Comparison of ENCODE assay signal across 8 cellular contexts in the genomic region with DNA sequence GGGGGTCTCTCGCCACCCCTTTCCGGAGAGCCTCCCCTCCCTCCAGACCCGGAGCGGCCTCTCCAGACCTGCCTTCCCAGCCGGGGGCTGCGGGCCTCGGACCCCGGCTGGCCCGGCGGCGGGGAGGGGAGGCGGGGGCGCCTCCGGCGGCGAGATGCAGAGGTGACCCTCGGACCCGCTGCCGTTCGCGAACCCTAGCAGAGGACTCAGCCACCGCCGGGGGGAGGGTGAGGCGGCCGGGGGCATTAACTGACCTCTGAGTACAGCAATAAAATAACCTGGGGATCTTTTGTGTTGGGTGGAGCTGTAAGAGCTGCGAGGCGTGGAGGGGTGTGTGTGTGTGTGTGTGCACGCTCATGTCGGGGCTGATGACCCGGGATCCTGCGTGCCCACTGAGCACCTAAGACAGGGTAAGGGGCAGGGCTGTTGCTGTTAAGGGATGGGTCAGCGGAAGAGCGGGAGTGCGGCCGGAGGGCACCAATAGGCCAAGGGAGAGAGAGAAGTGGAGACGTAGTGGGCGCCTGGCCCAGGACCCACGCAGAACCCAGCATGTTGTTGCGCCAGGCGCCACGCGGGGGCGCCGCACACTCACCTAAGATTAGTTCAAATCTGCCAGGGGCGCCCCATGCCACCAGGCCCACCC. TPM values are rescaled to one million over a fixed set of nuclear protein-coding genes. Genes with fewer than 3 reads are reported as not detected.
DNase-seq lines count a peak whose midpoint lies in the region; ATAC-seq, FAIRE-seq and TF ChIP-seq lines count a peak whose summit lies in the region.

No MANE protein-coding gene starts in this region.

- 0 out of 2 replicates have a peak overlapping the region, but pooled peaks have one; percentile 15 for H3K4me2 ChIP-seq in PC-9

- peaks cover 21% of the 10 kb centered on the region for H3F3A ChIP-seq in PC-9 (ENCODE audit: insufficient read depth, low read depth)

- H3K36me3 ChIP-seq in PC-9 (ENCODE audit: low read depth) = no peaks in the 10 kb centered on the region
- H3K36me3 ChIP-seq in pancreas = no peaks in the 10 kb centered on the region
- H3K36me3 ChIP-seq in uterus = no peaks in the 10 kb centered on the region

- no peak overlapping the region for H3K4me3 ChIP-seq in PC-9
- H3K4me3 ChIP-seq in pancreas = peak overlapping the region in 1 of 4 donors; percentile 45
- peak overlapping the region; percentile 33 to 38 for H3K4me3 ChIP-seq in uterus

- 3% methylated on average over 42 to 45 of the region's 45 CpGs for WGBS in pancreas, 2 donors

- CTCF ChIA-PET in PC-9 (lab: Charles Lee) = interaction anchor here (0.5 to 1.5 kb wide), 3 partner anchors 54 to 234 kb away, joined by 3 to 4 read pairs (median 4); no protein-coding TSS in a partner anchor

- no peaks in the 10 kb centered on the region for H4K20me1 ChIP-seq in PC-9 (ENCODE audit: insufficient read depth)

- BruUV-seq in PC-9 (replicated peaks; lab: Mats Ljungman, UMichigan) = no TSS peak

- intact Hi-C loops in PC-9 (cut with micrococcal nuclease; ENCODE audit: unreplicated experiment) (loop anchor here (2.0 to 10.0 kb wide), 3 partner anchors 233 to 299 kb away; partner anchors contain the start of genes INSRR and LRRC71), pancreas (cut with DNase I) (loop anchor here in 1 of 3 donors (2.0 to 5.0 kb wide), 2 partner anchors 33 to 248 kb away; no protein-coding TSS in a partner anchor), uterus (cut with DNase I; ENCODE audit: low total_unique reads) (no loop called here)

- H3K27me3 ChIP-seq in PC-9 (ENCODE audit: insufficient read depth, low read depth) (peaks cover 13% of the 10 kb centered on the region; the same call in 1 of the 2 replicates), pancreas (peaks cover 0 to 32% (median 6%) of the 10 kb centered on the region in 4 donors), uterus (peaks cover 0 to 21% of the 10 kb centered on the region in 2 donors)

- DNase-seq in NCI-H2227 (lab: John Stamatoyannopoulos, UW; ENCODE audit: unreplicated experiment) (peak; percentile 81), NCI-H2227 treated with DMSO at 0.1 percent for 48 hours (lab: John Stamatoyannopoulos, UW) (no peak), PC-9 (peak in 1 of 2 experiments; percentile 32), activated gamma-delta T cell treated with Interleukin-2 at 50 U/mL for 16 hours (peak; percentile 70), globus pallidus (ENCODE audit: low spot score) (peak; percentile 68), pancreas (peak in 5 of 6 donors; percentile 21 to 88 (median 70)), uterus (peak; percentile 61 to 62), kidney glomerular epithelial cell (lab: John Stamatoyannopoulos, UW) (no peak)

- H3K79me2 ChIP-seq in PC-9 (ENCODE audit: low read depth) = no peaks in the 10 kb centered on the region

- H3K9me3 ChIP-seq in PC-9 (ENCODE audit: insufficient read depth, low read depth) (no peaks in the 10 kb centered on the region), pancreas (no peaks in the 10 kb centered on the region), uterus (no peaks in the 10 kb centered on the region)

- peak in 1 of 2 donors; percentile 23 for TF ChIP-seq POLR2A in uterus (IDR thresholded peaks at IDR 0.05)

- POLR2A ChIA-PET in PC-9 (lab: Charles Lee; ENCODE audit: unreplicated experiment) = interaction anchor here (0.5 kb wide), 1 partner anchor 73 kb away, joined by 6 read pairs; no protein-coding TSS in a partner anchor

- no peaks in the 10 kb centered on the region for H3K9me2 ChIP-seq in PC-9 (ENCODE audit: insufficient read depth)

- peak; percentile 92 for TF ChIP-seq CTCF in PC-9 (conservative IDR thresholded peaks at IDR 0.05)
- peak; percentile 50 to 75 (median 68) for TF ChIP-seq CTCF in pancreas (IDR thresholded peaks at IDR 0.05)
- peak; percentile 69 to 88 (median 78) for TF ChIP-seq CTCF in uterus (IDR thresholded peaks at IDR 0.05)

- no peak overlapping the region for H2AFZ ChIP-seq in PC-9

- no peak overlapping the region for H3K27ac ChIP-seq in PC-9
- no peak overlapping the region for H3K27ac ChIP-seq in pancreas
- peak overlapping the region; percentile 60 to 66 for H3K27ac ChIP-seq in uterus

- ATAC-seq in pancreas = peak in 3 of 4 donors; percentile 73 to 78 (median 74)

- FAIRE-seq in pancreas (lab: Jason Lieb, UNC) = no peak

- H3K4me1 ChIP-seq in PC-9 (replicated peaks; ENCODE audit: insufficient read depth) (peaks cover 26% of the 10 kb centered on the region), pancreas (peaks cover 4 to 14% (median 5%) of the 10 kb centered on the region in 3 donors), uterus (no peaks in the 10 kb centered on the region)

RNA-seq across cellular contexts. Expression of gene HAPLN2, which starts 6.3 kb away (rescaled TPM):
- total RNA-seq in PC-9 (2021) (0.58 TPM in 1 of 2 replicates, not detected in the other), pancreas (not detected), uterus (1 to 10 TPM in 1 of 4 donors, under 1 TPM in 1, not detected in 2; 0.77 to 3.9 TPM)
- polyA plus RNA-seq in pancreas = under 1 TPM; 0.38 to 0.46 TPM

RNA-seq across cellular contexts. Expression of gene BCAN, which starts 16.4 kb away (rescaled TPM):
- total RNA-seq in PC-9 (2021) = not detected in 2 replicates
- under 1 TPM in 1 of 6 donors, not detected in 5; 0.12 TPM for total RNA-seq in pancreas
- polyA plus RNA-seq in pancreas = not detected
- total RNA-seq in uterus = 1 to 10 TPM in 3 of 4 donors, not detected in 1; 2.3 to 3.0 (median 2.8) TPM

RNA-seq across cellular contexts. Expression of gene GPATCH4, which starts 24.3 kb away (rescaled TPM):
- total RNA-seq in PC-9 (2021) = 17.5 and 17.6 TPM in 2 replicates
- total RNA-seq in pancreas = 10 to 100 TPM in 3 of 6 donors, 1 to 10 TPM in 3; 6.4 to 16.0 (median 11.4) TPM
- polyA plus RNA-seq in pancreas = 10 to 100 TPM; 14.4 to 16.9 TPM
- 10 to 100 TPM in 3 of 4 donors, 1 to 10 TPM in 1; 2.3 to 31.6 (median 19.8) TPM for total RNA-seq in uterus

RNA-seq across cellular contexts. Expression of gene NAXE, which starts 34.0 kb away (rescaled TPM):
- total RNA-seq in PC-9 (2021) (83.9 and 90.3 TPM in 2 replicates), pancreas (10 to 100 TPM; 23.9 to 38.5 (median 36.1) TPM), uterus (10 to 100 TPM; 39.5 to 74.4 (median 52.2) TPM)
- polyA plus RNA-seq in pancreas = 10 to 100 TPM; 35.0 to 60.4 TPM

RNA-seq across cellular contexts. Expression of gene TTC24, which starts 46.0 kb away (rescaled TPM):
- total RNA-seq in PC-9 (2021) (not detected in 2 replicates), pancreas (not detected), uterus (not detected)
- polyA plus RNA-seq in pancreas = not detected

Comparison
In these comparisons a context has a peak if more than half of its experiments do, and no peak if none do; other contexts are left out.
1. DNase-seq: peak in NCI-H2227 (single experiment), activated gamma-delta T cell treated with Interleukin-2 at 50 U/mL for 16 hours (single experiment), globus pallidus (single experiment), pancreas (5 of 6) and uterus (2 of 2); none in NCI-H2227 treated with DMSO at 0.1 percent for 48 hours (single experiment) and kidney glomerular epithelial cell (single experiment).
2. H3K27ac ChIP-seq: peak in uterus (2 of 2); none in PC-9 (single experiment) and pancreas (0 of 4).
3. Peak in every context shown above with its lines, with median percentiles within 50 percentile points of each other: CTCF ChIP-seq.